ENCODE assay signal across 15 cellular contexts in genomic region chr11:35041070-35041554, GRCh38.
DNase-seq lines count a peak whose midpoint lies in the region; ATAC-seq and TF ChIP-seq lines count a peak whose summit lies in the region.
"Had no signal": no experiment of that assay in that cellular context is flagged by ENCODE, and none has a peak within 500 bp of the region (broad histone marks: within the 10 kb centered on the region; RNA-seq: fewer than 3 reads in every experiment).

No MANE protein-coding gene starts in this region.

- DNase-seq in T-helper 2 cell treated with Interferon-gamma antibody and Interleukin-4, amounts not matched to agents 5 μg/mL and 100 μg/mL, for 36 hours (ENCODE audit: low spot score): no peak
- DNase-seq in T-helper 2 cell (no peak), osteocyte (ENCODE audit: extremely low spot score, unreplicated experiment) (no peak), BE2C (no peak), activated gamma-delta T cell treated with Interleukin-2 at 50 U/mL for 16 hours (no peak)
- DNase-seq: aorta, DMS 273 treated with DMSO at 0.1 percent for 48 hours, H9, naive B cell, NCI-H1436 treated with DMSO at 0.1 percent for 48 hours, NCI-H82, sigmoid colon had no signal

- no peaks in the 10 kb centered on the region for H3K9me3 Mint-ChIP-seq in T-helper 2 cell treated with Interferon-gamma antibody and Interleukin-4, amounts not matched to agents 5 μg/mL and 100 μg/mL, for 36 hours
- H3K9me3 Mint-ChIP-seq in IgD-negative memory B cell (peaks cover 0 to 2% (median 0%) of the 10 kb centered on the region in 3 donors), osteocyte (ENCODE audit: unreplicated experiment) (no peaks in the 10 kb centered on the region)
- no peaks in the 10 kb centered on the region for H3K9me3 Mint-ChIP-seq in activated T-helper 17 cell treated with anti-CD3 and anti-CD28 coated beads, Interleukin-2, amount 50 U/mL, for 72 hours
- H3K9me3 Mint-ChIP-seq: H9 had no signal

- peaks cover 10% of the 10 kb centered on the region for H3K36me3 Mint-ChIP-seq in T-helper 2 cell treated with Interferon-gamma antibody and Interleukin-4, amounts not matched to agents 5 μg/mL and 100 μg/mL, for 36 hours (ENCODE audit: low read depth)
- H3K36me3 Mint-ChIP-seq in IgD-negative memory B cell: peaks cover 2% of the 10 kb centered on the region
- peaks cover 5% of the 10 kb centered on the region for H3K36me3 Mint-ChIP-seq in activated T-helper 17 cell treated with anti-CD3 and anti-CD28 coated beads, Interleukin-2, amount 50 U/mL, for 72 hours (ENCODE audit: low read depth)
- no peaks in the 10 kb centered on the region for H3K36me3 Mint-ChIP-seq in osteocyte (ENCODE audit: unreplicated experiment)
- H3K36me3 Mint-ChIP-seq: naive B cell had no signal

- no peak for TF ChIP-seq CTCF in osteocyte (IDR thresholded peaks at IDR 0.05)
- TF ChIP-seq CTCF in BE2C (IDR thresholded peaks at IDR 0.05; ENCODE audit: low read depth, low read length): no peak

- H3K36me3 ChIP-seq in BE2C: no peaks in the 10 kb centered on the region
- H3K36me3 ChIP-seq: sigmoid colon had no signal

- peaks cover 56% of the 10 kb centered on the region for H3K4me1 Mint-ChIP-seq in T-helper 2 cell treated with Interferon-gamma antibody and Interleukin-4, amounts not matched to agents 5 μg/mL and 100 μg/mL, for 36 hours (ENCODE audit: low read depth)
- H3K4me1 Mint-ChIP-seq in IgD-negative memory B cell (peaks cover 31 to 42% (median 35%) of the 10 kb centered on the region in 3 donors), osteocyte (ENCODE audit: unreplicated experiment) (peaks cover 24% of the 10 kb centered on the region)
- H3K4me1 Mint-ChIP-seq in activated T-helper 17 cell treated with anti-CD3 and anti-CD28 coated beads, Interleukin-2, amount 50 U/mL, for 72 hours: peaks cover 48% of the 10 kb centered on the region
- H3K4me1 Mint-ChIP-seq: H9 had no signal

- no peak for ATAC-seq in activated T-helper 17 cell treated with anti-CD3 and anti-CD28 coated beads, Interleukin-2, amount 50 U/mL, for 72 hours (replicated peaks)
- no peak for ATAC-seq in HG03135 (IDR thresholded peaks at IDR 0.05; ENCODE audit: unreplicated experiment)

- H3K4me3 Mint-ChIP-seq in T-helper 2 cell treated with Interferon-gamma antibody and Interleukin-4, amounts not matched to agents 5 μg/mL and 100 μg/mL, for 36 hours: peak overlapping the region; percentile 85
- H3K4me3 Mint-ChIP-seq in IgD-negative memory B cell (peak overlapping the region; percentile 60 to 91 (median 83)), osteocyte (ENCODE audit: unreplicated experiment) (no peak overlapping the region)
- H3K4me3 Mint-ChIP-seq in activated T-helper 17 cell treated with anti-CD3 and anti-CD28 coated beads, Interleukin-2, amount 50 U/mL, for 72 hours: peak overlapping the region; percentile 65
- H3K4me3 Mint-ChIP-seq: H9 had no signal

- peak overlapping the region; percentile 97 for H3K27ac Mint-ChIP-seq in T-helper 2 cell treated with Interferon-gamma antibody and Interleukin-4, amounts not matched to agents 5 μg/mL and 100 μg/mL, for 36 hours
- peak overlapping the region; percentile 65 to 93 (median 81) for H3K27ac Mint-ChIP-seq in IgD-negative memory B cell
- peak overlapping the region; percentile 88 for H3K27ac Mint-ChIP-seq in activated T-helper 17 cell treated with anti-CD3 and anti-CD28 coated beads, Interleukin-2, amount 50 U/mL, for 72 hours
- H3K27ac Mint-ChIP-seq in osteocyte (ENCODE audit: unreplicated experiment): peak overlapping the region; percentile 19
- H3K27ac Mint-ChIP-seq: H9 had no signal

- H3K9me3 ChIP-seq in BE2C: no peaks in the 10 kb centered on the region
- H3K9me3 ChIP-seq: sigmoid colon had no signal

- H3K27me3 Mint-ChIP-seq in T-helper 2 cell treated with Interferon-gamma antibody and Interleukin-4, amounts not matched to agents 5 μg/mL and 100 μg/mL, for 36 hours (ENCODE audit: low read depth): peaks cover 44% of the 10 kb centered on the region
- H3K27me3 Mint-ChIP-seq in IgD-negative memory B cell (no peaks in the 10 kb centered on the region), osteocyte (ENCODE audit: unreplicated experiment) (no peaks in the 10 kb centered on the region)
- no peaks in the 10 kb centered on the region for H3K27me3 Mint-ChIP-seq in activated T-helper 17 cell treated with anti-CD3 and anti-CD28 coated beads, Interleukin-2, amount 50 U/mL, for 72 hours
- H3K27me3 Mint-ChIP-seq: naive B cell had no signal

- no peak overlapping the region for H3K4me3 ChIP-seq in BE2C (ENCODE audit: low read depth, low read length)
- H3K4me3 ChIP-seq: sigmoid colon had no signal

- peaks cover 21% of the 10 kb centered on the region; the same call in 1 of the 2 replicates for H3K4me1 ChIP-seq in BE2C

- H3K27me3 ChIP-seq in BE2C: no peaks in the 10 kb centered on the region
- H3K27me3 ChIP-seq: sigmoid colon had no signal

Comparison
In these comparisons a context has a peak if more than half of its experiments do, and no peak if none do; other contexts are left out.
1. H3K27ac Mint-ChIP-seq: peak in every context shown above with its lines; median percentile 97 in T-helper 2 cell treated with Interferon-gamma antibody and Interleukin-4, amounts not matched to agents 5 μg/mL and 100 μg/mL, for 36 hours; 88 in activated T-helper 17 cell treated with anti-CD3 and anti-CD28 coated beads, Interleukin-2, amount 50 U/mL, for 72 hours; 81 in IgD-negative memory B cell; 19 in osteocyte.